ENCODE assay signal across 18 cellular contexts in genomic region chr9:127826253-127826913, GRCh38. TPM values are rescaled to one million over a fixed set of nuclear protein-coding genes. Genes with fewer than 3 reads are reported as not detected.
DNase-seq lines count a peak whose midpoint lies in the region; ATAC-seq and TF ChIP-seq lines count a peak whose summit lies in the region.
"Had no signal": no experiment of that assay in that cellular context is flagged by ENCODE, and none has a peak within 500 bp of the region (broad histone marks: within the 10 kb centered on the region; RNA-seq: fewer than 3 reads in every experiment).

No MANE protein-coding gene starts in this region.

- ATAC-seq in GM23338 = no peak
- ATAC-seq: activated T-cell treated with anti-CD3 and anti-CD28 coated beads, Interleukin-2, amount 50 U/mL, for 4 hours had no signal

- H3K4me2 ChIP-seq in GM23338 = peak overlapping the region; percentile 65; the same call in 1 of the 2 replicates
- H3K4me2 ChIP-seq: smooth muscle cell had no signal

- DNase-seq in GM23338 (ENCODE audit: low spot score) (no peak), ovary (peak; percentile 67 to 83 (median 76)), germinal center (ENCODE audit: low spot score) (no peak), NCI-H510A treated with DMSO at 0.1 percent for 48 hours (lab: John Stamatoyannopoulos, UW) (no peak), NCI-H2029 (lab: John Stamatoyannopoulos, UW) (no peak)
- DNase-seq: activated CD4-positive, alpha-beta T cell treated with anti-CD3 and anti-CD28 coated beads, Interleukin-2, amount 50 U/mL, for 4 hours; activated T-cell treated with anti-CD3 and anti-CD28 coated beads, Interleukin-2, amount 50 U/mL, for 4 hours; effector CD4-positive, alpha-beta T cell; NCI-H1694 treated with DMSO at 0.1 percent for 48 hours; NCI-H510A had no signal

- H3K4me3 ChIP-seq in GM23338 = no peak overlapping the region; the same call in 1 of the 2 replicates
- H3K4me3 ChIP-seq in ovary = no peak overlapping the region
- H3K4me3 ChIP-seq: cardiac muscle cell, HAP-1, smooth muscle cell had no signal

- H3K27ac Mint-ChIP-seq in GM23338 = no peak overlapping the region
- H3K27ac Mint-ChIP-seq: stimulated activated memory B cell treated with anti-CD40 and anti-IgM and Interleukin-4, amounts not matched to agents 10 μg/mL and 1 μg/mL and 100 μg/mL, for 72 hours had no signal

- 0 out of 3 replicates have a peak overlapping the region, but pooled peaks have one; percentile 57 for H3K4me3 Mint-ChIP-seq in GM23338
- H3K4me3 Mint-ChIP-seq: activated T-cell treated with anti-CD3 and anti-CD28 coated beads, Interleukin-2, amount 50 U/mL, for 4 hours; stimulated activated memory B cell treated with anti-CD40 and anti-IgM and Interleukin-4, amounts not matched to agents 10 μg/mL and 1 μg/mL and 100 μg/mL, for 72 hours had no signal

- H3F3A ChIP-seq in GM23338 (replicated peaks; ENCODE audit: low read depth) = peaks cover 14% of the 10 kb centered on the region

- H3K27me3 ChIP-seq in GM23338 (ENCODE audit: insufficient read depth) (peaks cover 12% of the 10 kb centered on the region; the same call in 1 of the 2 replicates), ovary (no peaks in the 10 kb centered on the region)
- H3K27me3 ChIP-seq: cardiac muscle cell had no signal

- no peaks in the 10 kb centered on the region; the same call in 2 of the 3 replicates for H3K9me3 Mint-ChIP-seq in GM23338
- H3K9me3 Mint-ChIP-seq: activated T-cell treated with anti-CD3 and anti-CD28 coated beads, Interleukin-2, amount 50 U/mL, for 4 hours; stimulated activated memory B cell treated with anti-CD40 and anti-IgM and Interleukin-4, amounts not matched to agents 10 μg/mL and 1 μg/mL and 100 μg/mL, for 72 hours had no signal

- intact Hi-C loops in ovary (cut with DNase I) = loop anchor here in 2 of 4 donors (5.0 kb wide), 2 partner anchors 36 to 41 kb away; no protein-coding TSS in a partner anchor

- H3K4me1 Mint-ChIP-seq in GM23338 = peaks cover 34% of the 10 kb centered on the region
- H3K4me1 Mint-ChIP-seq: stimulated activated memory B cell treated with anti-CD40 and anti-IgM and Interleukin-4, amounts not matched to agents 10 μg/mL and 1 μg/mL and 100 μg/mL, for 72 hours had no signal

- H3K27ac ChIP-seq in GM23338 (ENCODE audit: low read depth) (no peak overlapping the region), adipose tissue (ENCODE audit: low read depth, low read length) (peak overlapping the region; percentile 40), ovary (peak overlapping the region; percentile 46 to 96)
- H3K27ac ChIP-seq: cardiac muscle cell had no signal

- peaks cover 18% of the 10 kb centered on the region for H3K27me3 Mint-ChIP-seq in GM23338 (ENCODE audit: insufficient read depth, low read depth, poor library complexity)
- H3K27me3 Mint-ChIP-seq: stimulated activated memory B cell treated with anti-CD40 and anti-IgM and Interleukin-4, amounts not matched to agents 10 μg/mL and 1 μg/mL and 100 μg/mL, for 72 hours had no signal

- H4K20me1 ChIP-seq in GM23338 (replicated peaks; ENCODE audit: insufficient read depth) = no peaks in the 10 kb centered on the region

- H3K9me2 ChIP-seq in GM23338 (ENCODE audit: insufficient read depth) = no peaks in the 10 kb centered on the region

- TF ChIP-seq POLR2A in ovary (IDR thresholded peaks at IDR 0.05) = no peak

- WGBS in adipose tissue, 3 donors = 57 to 66% (median 64%) methylated on average over 7 of the region's 7 CpGs
- 23 to 33% (median 30%) methylated on average over 7 of the region's 7 CpGs for WGBS in ovary, 3 donors

- TF ChIP-seq EP300 in ovary (IDR thresholded peaks at IDR 0.05) = no peak

- H3K36me3 Mint-ChIP-seq in GM23338 (ENCODE audit: low read depth) = no peaks in the 10 kb centered on the region
- H3K36me3 Mint-ChIP-seq: stimulated activated memory B cell treated with anti-CD40 and anti-IgM and Interleukin-4, amounts not matched to agents 10 μg/mL and 1 μg/mL and 100 μg/mL, for 72 hours had no signal

- H3K36me3 ChIP-seq in GM23338 (ENCODE audit: insufficient read depth) (no peaks in the 10 kb centered on the region; the same call in 1 of the 2 replicates), ovary (no peaks in the 10 kb centered on the region)
- H3K36me3 ChIP-seq: cardiac muscle cell, HAP-1 had no signal

- TF ChIP-seq CTCF in GM23338 (conservative IDR thresholded peaks at IDR 0.05; ENCODE audit: low read depth in 2 of 2) (no peak), ovary (IDR thresholded peaks at IDR 0.05) (no peak)

- H3K79me2 ChIP-seq in GM23338 (replicated peaks; ENCODE audit: insufficient read depth) = no peaks in the 10 kb centered on the region

- H3K4me1 ChIP-seq in GM23338 (ENCODE audit: insufficient read depth) (peaks cover 8% of the 10 kb centered on the region), ovary (ENCODE audit: insufficient read depth) (peaks cover 32% of the 10 kb centered on the region)
- H3K4me1 ChIP-seq: HAP-1 had no signal

- H3K9me3 ChIP-seq in ovary = no peaks in the 10 kb centered on the region
- H3K9me3 ChIP-seq: HAP-1 had no signal

- no peak overlapping the region; the same call in 1 of the 2 replicates for H2AFZ ChIP-seq in GM23338

TF ChIP-seq in GM23338, 12 proteins besides CTCF, POLR2A, EP300 and RAD21 (continues in another document):
- no peak for TF ChIP-seq REST (IDR thresholded peaks at IDR 0.05; ENCODE audit: unreplicated experiment)
- TF ChIP-seq EZH2 (IDR thresholded peaks at IDR 0.05; ENCODE audit: low read depth, unreplicated experiment) = no peak
- no peak for TF ChIP-seq EZH2phosphoT487 (IDR thresholded peaks at IDR 0.05; ENCODE audit: unreplicated experiment)
- no peak for TF ChIP-seq NANOG (IDR thresholded peaks at IDR 0.05; ENCODE audit: borderline replicate concordance)

RNA-seq across cellular contexts. Expression of gene FPGS, which starts 23.7 kb away (rescaled TPM):
- total RNA-seq in GM23338 (2014; rRNA removed; shearing (Covaris generic)) = 87.2 and 92.4 TPM in 2 replicates
- polyA plus RNA-seq in GM23338 (2016; fragmentation: Nextera tagmentation; extraction: Ambion mirVana) (40.7 and 43.5 TPM in 2 replicates), adipose tissue (100 to 1,000 TPM in 1 of 3 donors, 10 to 100 TPM in 2; 35.1 to 148 (median 52.1) TPM), ovary (100 to 1,000 TPM in 1 of 2 donors, 10 to 100 TPM in 1; 18.9 to 108 TPM)
- 100 to 1,000 TPM; 111 to 209 (median 158) TPM for total RNA-seq in ovary

RNA-seq across cellular contexts. Expression of gene ENG, which starts 28.1 kb away (rescaled TPM):
- total RNA-seq in GM23338 (2014; rRNA removed; shearing (Covaris generic)) = 1.4 and 3.0 TPM in 2 replicates
- polyA plus RNA-seq in GM23338 (2016; fragmentation: Nextera tagmentation; extraction: Ambion mirVana) (2.6 TPM in 2 replicates), adipose tissue (100 to 1,000 TPM in 2 of 3 donors, 10 to 100 TPM in 1; 37.9 to 180 (median 107) TPM), ovary (100 to 1,000 TPM in 1 of 2 donors, 10 to 100 TPM in 1; 54.7 to 191 TPM)
- 100 to 1,000 TPM in 5 of 7 donors, 10 to 100 TPM in 2; 59.7 to 298 (median 217) TPM for total RNA-seq in ovary
- total RNA-seq: Calu3 had no signal

RNA-seq across cellular contexts. Expression of gene CDK9, which starts 40.5 kb away (rescaled TPM):
- 63.9 and 84.3 TPM in 2 replicates for total RNA-seq in GM23338 (2014; rRNA removed; shearing (Covaris generic))
- polyA plus RNA-seq in GM23338 (2016; fragmentation: Nextera tagmentation; extraction: Ambion mirVana) (49.7 and 58.5 TPM in 2 replicates), adipose tissue (10 to 100 TPM; 34.3 to 68.4 (median 52.1) TPM), ovary (10 to 100 TPM; 71.7 to 98.9 TPM)
- total RNA-seq in ovary = 100 to 1,000 TPM in 6 of 7 donors, 10 to 100 TPM in 1; 88.7 to 209 (median 130) TPM

RNA-seq across cellular contexts. Expression of gene SH2D3C, which starts 47.9 kb away (rescaled TPM):
- 4.5 and 7.3 TPM in 2 replicates for total RNA-seq in GM23338 (2014; rRNA removed; shearing (Covaris generic))
- polyA plus RNA-seq in GM23338 (2016; fragmentation: Nextera tagmentation; extraction: Ambion mirVana) (4.2 and 4.4 TPM in 2 replicates), adipose tissue (10 to 100 TPM in 2 of 3 donors, 1 to 10 TPM in 1; 4.8 to 29.7 (median 23.3) TPM), ovary (1 to 10 TPM; 1.9 to 9.2 TPM)
- total RNA-seq in ovary = 10 to 100 TPM in 2 of 7 donors, 1 to 10 TPM in 5; 2.8 to 17.0 (median 4.6) TPM
- total RNA-seq: Calu3, HT1080, M059J, smooth muscle cell had no signal

RNA-seq across cellular contexts. Expression of gene AK1, which starts 51.1 kb away (rescaled TPM):
- 6.7 and 16.2 TPM in 2 replicates for total RNA-seq in GM23338 (2014; rRNA removed; shearing (Covaris generic))
- polyA plus RNA-seq in GM23338 (2016; fragmentation: Nextera tagmentation; extraction: Ambion mirVana) (35.5 and 36.3 TPM in 2 replicates), adipose tissue (10 to 100 TPM; 20.9 to 85.4 (median 71.1) TPM), ovary (10 to 100 TPM; 37.7 to 87.4 TPM)
- total RNA-seq in ovary = 100 to 1,000 TPM in 6 of 7 donors, 10 to 100 TPM in 1; 30.9 to 174 (median 151) TPM

Comparison
In these comparisons a context has a peak if more than half of its experiments do, and no peak if none do; other contexts are left out.
1. DNase-seq: peak in ovary (5 of 5); none in GM23338 (single experiment), germinal center (single experiment), NCI-H510A treated with DMSO at 0.1 percent for 48 hours (single experiment) and NCI-H2029 (single experiment).
2. RNA of gene ENG, which starts 28.1 kb away (polyA plus RNA-seq): 54.7 to 191 TPM in ovary and 37.9 to 180 TPM in adipose tissue; 2.6 TPM in GM23338; every median in the first group is over 10 times any median in the second.